Comparison of ENCODE assay signal across 2 cellular contexts in the genomic region with DNA sequence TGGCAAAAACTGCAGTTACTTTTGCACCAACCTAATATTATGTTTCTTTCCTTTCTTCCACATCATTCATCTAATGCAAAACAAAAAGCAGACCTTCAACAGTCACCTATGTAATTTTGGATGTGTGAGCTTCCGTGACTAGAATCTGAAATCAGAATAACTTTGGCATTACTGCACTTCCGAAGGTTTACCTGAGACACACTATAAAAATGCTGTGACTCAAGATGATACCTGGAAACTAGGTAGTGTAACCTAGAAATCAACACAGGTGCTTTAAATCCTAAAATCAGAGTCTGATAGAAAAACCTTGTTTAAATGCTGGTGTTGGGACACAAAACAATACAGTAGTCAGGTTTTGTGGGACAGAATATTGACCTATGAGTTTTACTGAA.
TF ChIP-seq lines count a peak whose summit lies in the region.

No MANE protein-coding gene starts in this region.

TF ChIP-seq in A549, 52 proteins besides CTCF, POLR2A, EP300 and RAD21:
- TF ChIP-seq, protein P1, sequence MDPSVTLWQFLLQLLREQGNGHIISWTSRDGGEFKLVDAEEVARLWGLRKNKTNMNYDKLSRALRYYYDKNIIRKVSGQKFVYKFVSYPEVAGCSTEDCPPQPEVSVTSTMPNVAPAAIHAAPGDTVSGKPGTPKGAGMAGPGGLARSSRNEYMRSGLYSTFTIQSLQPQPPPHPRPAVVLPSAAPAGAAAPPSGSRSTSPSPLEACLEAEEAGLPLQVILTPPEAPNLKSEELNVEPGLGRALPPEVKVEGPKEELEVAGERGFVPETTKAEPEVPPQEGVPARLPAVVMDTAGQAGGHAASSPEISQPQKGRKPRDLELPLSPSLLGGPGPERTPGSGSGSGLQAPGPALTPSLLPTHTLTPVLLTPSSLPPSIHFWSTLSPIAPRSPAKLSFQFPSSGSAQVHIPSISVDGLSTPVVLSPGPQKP (IDR thresholded peaks at IDR 0.05; ENCODE audit: low read depth, low read length), result no peak
- TF ChIP-seq SMC3 (IDR thresholded peaks at IDR 0.05), result no peak
- TF ChIP-seq RFX5 (IDR thresholded peaks at IDR 0.05), result no peak

TF ChIP-seq in GM23338, 12 proteins besides CTCF, POLR2A, EP300 and RAD21:
- TF ChIP-seq EZH2phosphoT487 (IDR thresholded peaks at IDR 0.05; ENCODE audit: unreplicated experiment) (no peak), CREB1 (CRISPR knock-in tag; IDR thresholded peaks at IDR 0.05; ENCODE audit: low read depth) (no peak), POLR2AphosphoS5 (IDR thresholded peaks at IDR 0.05; ENCODE audit: low read depth) (no peak), STAT1 (IDR thresholded peaks at IDR 0.05; ENCODE audit: unreplicated experiment) (no peak), ZNF114 (CRISPR knock-in tag; IDR thresholded peaks at IDR 0.05) (no peak)
- TF ChIP-seq, protein P2, sequence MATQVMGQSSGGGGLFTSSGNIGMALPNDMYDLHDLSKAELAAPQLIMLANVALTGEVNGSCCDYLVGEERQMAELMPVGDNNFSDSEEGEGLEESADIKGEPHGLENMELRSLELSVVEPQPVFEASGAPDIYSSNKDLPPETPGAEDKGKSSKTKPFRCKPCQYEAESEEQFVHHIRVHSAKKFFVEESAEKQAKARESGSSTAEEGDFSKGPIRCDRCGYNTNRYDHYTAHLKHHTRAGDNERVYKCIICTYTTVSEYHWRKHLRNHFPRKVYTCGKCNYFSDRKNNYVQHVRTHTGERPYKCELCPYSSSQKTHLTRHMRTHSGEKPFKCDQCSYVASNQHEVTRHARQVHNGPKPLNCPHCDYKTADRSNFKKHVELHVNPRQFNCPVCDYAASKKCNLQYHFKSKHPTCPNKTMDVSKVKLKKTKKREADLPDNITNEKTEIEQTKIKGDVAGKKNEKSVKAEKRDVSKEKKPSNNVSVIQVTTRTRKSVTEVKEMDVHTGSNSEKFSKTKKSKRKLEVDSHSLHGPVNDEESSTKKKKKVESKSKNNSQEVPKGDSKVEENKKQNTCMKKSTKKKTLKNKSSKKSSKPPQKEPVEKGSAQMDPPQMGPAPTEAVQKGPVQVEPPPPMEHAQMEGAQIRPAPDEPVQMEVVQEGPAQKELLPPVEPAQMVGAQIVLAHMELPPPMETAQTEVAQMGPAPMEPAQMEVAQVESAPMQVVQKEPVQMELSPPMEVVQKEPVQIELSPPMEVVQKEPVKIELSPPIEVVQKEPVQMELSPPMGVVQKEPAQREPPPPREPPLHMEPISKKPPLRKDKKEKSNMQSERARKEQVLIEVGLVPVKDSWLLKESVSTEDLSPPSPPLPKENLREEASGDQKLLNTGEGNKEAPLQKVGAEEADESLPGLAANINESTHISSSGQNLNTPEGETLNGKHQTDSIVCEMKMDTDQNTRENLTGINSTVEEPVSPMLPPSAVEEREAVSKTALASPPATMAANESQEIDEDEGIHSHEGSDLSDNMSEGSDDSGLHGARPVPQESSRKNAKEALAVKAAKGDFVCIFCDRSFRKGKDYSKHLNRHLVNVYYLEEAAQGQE (IDR thresholded peaks at IDR 0.05; ENCODE audit: unreplicated experiment), result no peak
- TF ChIP-seq, protein P3, sequence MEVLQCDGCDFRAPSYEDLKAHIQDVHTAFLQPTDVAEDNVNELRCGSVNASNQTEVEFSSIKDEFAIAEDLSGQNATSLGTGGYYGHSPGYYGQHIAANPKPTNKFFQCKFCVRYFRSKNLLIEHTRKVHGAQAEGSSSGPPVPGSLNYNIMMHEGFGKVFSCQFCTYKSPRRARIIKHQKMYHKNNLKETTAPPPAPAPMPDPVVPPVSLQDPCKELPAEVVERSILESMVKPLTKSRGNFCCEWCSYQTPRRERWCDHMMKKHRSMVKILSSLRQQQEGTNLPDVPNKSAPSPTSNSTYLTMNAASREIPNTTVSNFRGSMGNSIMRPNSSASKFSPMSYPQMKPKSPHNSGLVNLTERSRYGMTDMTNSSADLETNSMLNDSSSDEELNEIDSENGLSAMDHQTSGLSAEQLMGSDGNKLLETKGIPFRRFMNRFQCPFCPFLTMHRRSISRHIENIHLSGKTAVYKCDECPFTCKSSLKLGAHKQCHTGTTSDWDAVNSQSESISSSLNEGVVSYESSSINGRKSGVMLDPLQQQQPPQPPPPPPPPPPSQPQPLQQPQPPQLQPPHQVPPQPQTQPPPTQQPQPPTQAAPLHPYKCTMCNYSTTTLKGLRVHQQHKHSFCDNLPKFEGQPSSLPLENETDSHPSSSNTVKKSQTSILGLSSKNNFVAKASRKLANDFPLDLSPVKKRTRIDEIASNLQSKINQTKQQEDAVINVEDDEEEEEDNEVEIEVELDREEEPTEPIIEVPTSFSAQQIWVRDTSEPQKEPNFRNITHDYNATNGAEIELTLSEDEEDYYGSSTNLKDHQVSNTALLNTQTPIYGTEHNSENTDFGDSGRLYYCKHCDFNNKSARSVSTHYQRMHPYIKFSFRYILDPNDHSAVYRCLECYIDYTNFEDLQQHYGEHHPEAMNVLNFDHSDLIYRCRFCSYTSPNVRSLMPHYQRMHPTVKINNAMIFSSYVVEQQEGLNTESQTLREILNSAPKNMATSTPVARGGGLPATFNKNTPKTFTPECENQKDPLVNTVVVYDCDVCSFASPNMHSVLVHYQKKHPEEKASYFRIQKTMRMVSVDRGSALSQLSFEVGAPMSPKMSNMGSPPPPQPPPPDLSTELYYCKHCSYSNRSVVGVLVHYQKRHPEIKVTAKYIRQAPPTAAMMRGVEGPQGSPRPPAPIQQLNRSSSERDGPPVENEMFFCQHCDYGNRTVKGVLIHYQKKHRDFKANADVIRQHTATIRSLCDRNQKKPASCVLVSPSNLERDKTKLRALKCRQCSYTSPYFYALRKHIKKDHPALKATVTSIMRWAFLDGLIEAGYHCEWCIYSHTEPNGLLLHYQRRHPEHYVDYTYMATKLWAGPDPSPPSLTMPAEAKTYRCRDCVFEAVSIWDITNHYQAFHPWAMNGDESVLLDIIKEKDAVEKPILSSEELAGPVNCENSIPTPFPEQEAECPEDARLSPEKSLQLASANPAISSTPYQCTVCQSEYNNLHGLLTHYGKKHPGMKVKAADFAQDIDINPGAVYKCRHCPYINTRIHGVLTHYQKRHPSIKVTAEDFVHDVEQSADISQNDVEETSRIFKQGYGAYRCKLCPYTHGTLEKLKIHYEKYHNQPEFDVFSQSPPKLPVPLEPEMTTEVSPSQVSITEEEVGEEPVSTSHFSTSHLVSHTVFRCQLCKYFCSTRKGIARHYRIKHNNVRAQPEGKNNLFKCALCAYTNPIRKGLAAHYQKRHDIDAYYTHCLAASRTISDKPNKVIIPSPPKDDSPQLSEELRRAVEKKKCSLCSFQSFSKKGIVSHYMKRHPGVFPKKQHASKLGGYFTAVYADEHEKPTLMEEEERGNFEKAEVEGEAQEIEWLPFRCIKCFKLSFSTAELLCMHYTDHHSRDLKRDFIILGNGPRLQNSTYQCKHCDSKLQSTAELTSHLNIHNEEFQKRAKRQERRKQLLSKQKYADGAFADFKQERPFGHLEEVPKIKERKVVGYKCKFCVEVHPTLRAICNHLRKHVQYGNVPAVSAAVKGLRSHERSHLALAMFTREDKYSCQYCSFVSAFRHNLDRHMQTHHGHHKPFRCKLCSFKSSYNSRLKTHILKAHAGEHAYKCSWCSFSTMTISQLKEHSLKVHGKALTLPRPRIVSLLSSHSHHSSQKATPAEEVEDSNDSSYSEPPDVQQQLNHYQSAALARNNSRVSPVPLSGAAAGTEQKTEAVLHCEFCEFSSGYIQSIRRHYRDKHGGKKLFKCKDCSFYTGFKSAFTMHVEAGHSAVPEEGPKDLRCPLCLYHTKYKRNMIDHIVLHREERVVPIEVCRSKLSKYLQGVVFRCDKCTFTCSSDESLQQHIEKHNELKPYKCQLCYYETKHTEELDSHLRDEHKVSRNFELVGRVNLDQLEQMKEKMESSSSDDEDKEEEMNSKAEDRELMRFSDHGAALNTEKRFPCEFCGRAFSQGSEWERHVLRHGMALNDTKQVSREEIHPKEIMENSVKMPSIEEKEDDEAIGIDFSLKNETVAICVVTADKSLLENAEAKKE (CRISPR knock-in tag; IDR thresholded peaks at IDR 0.05), result no peak
